Comparison of ENCODE assay signal across 9 cellular contexts in genomic region chr11:18791175-18792065, GRCh38. TPM values are rescaled to one million over a fixed set of nuclear protein-coding genes. Genes with fewer than 3 reads are reported as not detected.
A peak's percentile ranks its signal among the peaks of the same experiment; 100 is the strongest.
DNase-seq lines count a peak whose midpoint lies in the region; FAIRE-seq and TF ChIP-seq lines count a peak whose summit lies in the region.
"Had no signal": no experiment of that assay in that cellular context is flagged by ENCODE, and none has a peak within 500 bp of the region (broad histone marks: within the 10 kb centered on the region; RNA-seq: fewer than 3 reads in every experiment).

Gene PTPN5, minus strand, starts transcription at chr11:18791798. Its CDS starts 19,840 bp downstream, at chr11:18771958.

- H3K79me2 ChIP-seq in endothelial cell of umbilical vein (ENCODE audit: control insufficient read depth, insufficient read depth, low read length) (no peaks in the 10 kb centered on the region), OCI-LY7 (ENCODE audit: insufficient read depth, low read depth, low read length) (no peaks in the 10 kb centered on the region)

- H3K27me3 Mint-ChIP-seq in neural crest cell (ENCODE audit: low read depth): peaks cover 86% of the 10 kb centered on the region

- H3K9me3 ChIP-seq in endothelial cell of umbilical vein (replicated peaks; ENCODE audit: control insufficient read depth, insufficient read depth, low read length) (no peaks in the 10 kb centered on the region), OCI-LY7 (ENCODE audit: low read length) (no peaks in the 10 kb centered on the region)

- intact Hi-C loops in endothelial cell of umbilical vein (cut with micrococcal nuclease) (no loop called here), OCI-LY7 (cut with micrococcal nuclease; ENCODE audit: unreplicated experiment) (no loop called here)

- H3K9me3 Mint-ChIP-seq in neural crest cell: no peaks in the 10 kb centered on the region

- H3K9me1 ChIP-seq in endothelial cell of umbilical vein (replicated peaks; ENCODE audit: control insufficient read depth, extremely low read depth, insufficient read depth, low read length): no peaks in the 10 kb centered on the region

- DNase-seq in Ammon's horn (ENCODE audit: low spot score) (peak; percentile 45), NCI-H2227 treated with DMSO at 0.1 percent for 48 hours (lab: John Stamatoyannopoulos, UW) (peak; percentile 7), endothelial cell of umbilical vein (ENCODE audit: low read depth, low spot score) (no peak), neural crest cell (ENCODE audit: low read depth, low spot score) (peak; percentile 19), OCI-LY7 (ENCODE audit: low spot score) (no peak), H54 (ENCODE audit: insufficient read length, low spot score) (no peak), cerebellar cortex (ENCODE audit: low spot score) (no peak), GF-D8 (lab: John Stamatoyannopoulos, UW) (no peak)

- no peak within 1 kb of the TSS for H3K9ac ChIP-seq in endothelial cell of umbilical vein (replicated peaks; ENCODE audit: extremely low read depth, insufficient read depth, low read length)

- no peak for TF ChIP-seq CTCF in endothelial cell of umbilical vein (IDR thresholded peaks at IDR 0.05; ENCODE audit: extremely low read depth in 1 of 2, insufficient read depth in 1 of 2, low read depth in 1 of 2, low read length in 2 of 2)
- TF ChIP-seq CTCF in neural crest cell (conservative IDR thresholded peaks at IDR 0.05): no peak
- no peak for TF ChIP-seq CTCF in OCI-LY7 (conservative IDR thresholded peaks at IDR 0.05; ENCODE audit: low read length)

- H3K36me3 ChIP-seq in endothelial cell of umbilical vein (ENCODE audit: control insufficient read depth in 2 of 2, extremely low read depth in 1 of 2, insufficient read depth in 2 of 2, low read length in 2 of 2) (no peaks in the 10 kb centered on the region), OCI-LY7 (ENCODE audit: insufficient read depth, low read length) (no peaks in the 10 kb centered on the region)

- H3K27ac Mint-ChIP-seq in neural crest cell (ENCODE audit: unreplicated experiment): no peak within 1 kb of the TSS

- H2AFZ ChIP-seq in endothelial cell of umbilical vein (ENCODE audit: low read depth, low read length): no peak within 1 kb of the TSS
- H2AFZ ChIP-seq in OCI-LY7 (ENCODE audit: low read length): no peak within 1 kb of the TSS

- POLR2A ChIA-PET in endothelial cell of umbilical vein (lab: Charles Lee) (no interaction called here), OCI-LY7 (lab: Charles Lee) (no interaction called here)

- H3K9me2 ChIP-seq in OCI-LY7 (ENCODE audit: insufficient read depth, low read length): no peaks in the 10 kb centered on the region

- no peak within 1 kb of the TSS for H3K27ac ChIP-seq in endothelial cell of umbilical vein (ENCODE audit: insufficient read depth, low read depth, low read length)
- no peak within 1 kb of the TSS for H3K27ac ChIP-seq in OCI-LY7 (ENCODE audit: low read depth, low read length, poor library complexity, severe bottlenecking)

- no peaks in the 10 kb centered on the region for H3K4me1 ChIP-seq in endothelial cell of umbilical vein (ENCODE audit: control insufficient read depth, extremely low read depth, insufficient read depth, low read length)
- no peaks in the 10 kb centered on the region for H3K4me1 ChIP-seq in OCI-LY7 (ENCODE audit: insufficient read depth, low read length, poor library complexity, severe bottlenecking)

- H3K4me3 Mint-ChIP-seq in neural crest cell: peak within 1 kb of the TSS; percentile 87

- H3K4me2 ChIP-seq in endothelial cell of umbilical vein (ENCODE audit: insufficient read depth, low read length) (no peak within 1 kb of the TSS), OCI-LY7 (ENCODE audit: low read length) (no peak within 1 kb of the TSS)

- BruUV-seq in endothelial cell of umbilical vein (replicated peaks; lab: Mats Ljungman, UMichigan) (no TSS peak), OCI-LY7 (replicated peaks; lab: Mats Ljungman, UMichigan) (no TSS peak)

- H3K27me3 ChIP-seq in endothelial cell of umbilical vein (ENCODE audit: control insufficient read depth in 2 of 2, insufficient read depth in 2 of 2, low read length in 2 of 2): peaks cover 44 to 66% of the 10 kb centered on the region in 2 experiments

- no peaks in the 10 kb centered on the region for H4K20me1 ChIP-seq in endothelial cell of umbilical vein (replicated peaks; ENCODE audit: control insufficient read depth, extremely low read depth, insufficient read depth, low read length)
- no peaks in the 10 kb centered on the region for H4K20me1 ChIP-seq in OCI-LY7 (ENCODE audit: insufficient read depth, low read length)

- no peak for TF ChIP-seq POLR2A in endothelial cell of umbilical vein (IDR thresholded peaks at IDR 0.05; ENCODE audit: low read depth, low read length)
- TF ChIP-seq POLR2A in H54 (IDR thresholded peaks at IDR 0.05; ENCODE audit: low read depth, low read length): no peak

- no peaks in the 10 kb centered on the region for H3K36me3 Mint-ChIP-seq in neural crest cell (ENCODE audit: low read depth)

- H3K4me1 Mint-ChIP-seq in neural crest cell: peaks cover 6% of the 10 kb centered on the region

- CTCF ChIA-PET in endothelial cell of umbilical vein (lab: Charles Lee): no interaction called here
- CTCF ChIA-PET in OCI-LY7 (lab: Charles Lee; ENCODE audit: unreplicated experiment): no interaction called here

- no peak for FAIRE-seq in endothelial cell of umbilical vein (lab: Jason Lieb, UNC)
- no peak for FAIRE-seq in H54 (lab: Jason Lieb, UNC)

- dilution Hi-C loops in endothelial cell of umbilical vein (cut with MboI; ENCODE audit: extremely low pct_ligation_motif_present, low sequenced_read_pairs): no loop called here

- H3K4me3 ChIP-seq in endothelial cell of umbilical vein (replicated peaks in 1 of 3; ENCODE audit: insufficient read depth in 1 of 3, low read depth in 1 of 3, low read length in 3 of 3): peak within 1 kb of the TSS in 1 of 3 experiments; percentile 6
- no peak within 1 kb of the TSS for H3K4me3 ChIP-seq in OCI-LY7 (ENCODE audit: low read depth, low read length, poor library complexity, severe bottlenecking)

TF ChIP-seq in endothelial cell of umbilical vein, 7 proteins besides CTCF, POLR2A, EP300 and RAD21:
- TF ChIP-seq POLR2AphosphoS5 (IDR thresholded peaks at IDR 0.05; ENCODE audit: insufficient read depth, low read depth, low read length) (no peak), EZH2 (IDR thresholded peaks at IDR 0.05; ENCODE audit: borderline replicate concordance, low read depth, low read length, severe bottlenecking) (peak; percentile 83)

RNA-seq across cellular contexts. Expression of gene PTPN5, which starts in this region (rescaled TPM):
- total RNA-seq in endothelial cell of umbilical vein (not detected in 2 replicates), neural crest cell (6.1 and 6.4 TPM in 2 replicates), OCI-LY7 (2022) (not detected in 2 replicates)
- not detected in 2 replicates for polyA plus RNA-seq in endothelial cell of umbilical vein
- not detected in 2 replicates for polyA plus RNA-seq in endothelial cell of umbilical vein (2011; cell fraction: cytosol; rRNA removed)
- polyA plus RNA-seq in endothelial cell of umbilical vein (2011; cell fraction: nucleus; rRNA removed): not detected in 2 replicates
- polyA plus RNA-seq in endothelial cell of umbilical vein (2012): not detected in 2 replicates
- not detected in 2 replicates for polyA minus RNA-seq in endothelial cell of umbilical vein
- not detected for polyA minus RNA-seq in endothelial cell of umbilical vein (2011; cell fraction: cytosol; rRNA and poly(A)+ RNA removed)
- not detected in 2 replicates for polyA minus RNA-seq in endothelial cell of umbilical vein (2011; cell fraction: nucleus; rRNA and poly(A)+ RNA removed)
- not detected in 2 replicates for total RNA-seq in OCI-LY7 (2014; rRNA removed; shearing (Covaris generic))
- total RNA-seq: dermis microvascular lymphatic vessel endothelial cell had no signal

Comparison
In these comparisons a context has a peak if more than half of its experiments do, and no peak if none do; other contexts are left out.
1. DNase-seq: peak in Ammon's horn (single experiment), NCI-H2227 treated with DMSO at 0.1 percent for 48 hours (single experiment) and neural crest cell (single experiment); none in endothelial cell of umbilical vein (single experiment), OCI-LY7 (single experiment), H54 (single experiment), cerebellar cortex (single experiment) and GF-D8 (single experiment).